In the genomic region with DNA sequence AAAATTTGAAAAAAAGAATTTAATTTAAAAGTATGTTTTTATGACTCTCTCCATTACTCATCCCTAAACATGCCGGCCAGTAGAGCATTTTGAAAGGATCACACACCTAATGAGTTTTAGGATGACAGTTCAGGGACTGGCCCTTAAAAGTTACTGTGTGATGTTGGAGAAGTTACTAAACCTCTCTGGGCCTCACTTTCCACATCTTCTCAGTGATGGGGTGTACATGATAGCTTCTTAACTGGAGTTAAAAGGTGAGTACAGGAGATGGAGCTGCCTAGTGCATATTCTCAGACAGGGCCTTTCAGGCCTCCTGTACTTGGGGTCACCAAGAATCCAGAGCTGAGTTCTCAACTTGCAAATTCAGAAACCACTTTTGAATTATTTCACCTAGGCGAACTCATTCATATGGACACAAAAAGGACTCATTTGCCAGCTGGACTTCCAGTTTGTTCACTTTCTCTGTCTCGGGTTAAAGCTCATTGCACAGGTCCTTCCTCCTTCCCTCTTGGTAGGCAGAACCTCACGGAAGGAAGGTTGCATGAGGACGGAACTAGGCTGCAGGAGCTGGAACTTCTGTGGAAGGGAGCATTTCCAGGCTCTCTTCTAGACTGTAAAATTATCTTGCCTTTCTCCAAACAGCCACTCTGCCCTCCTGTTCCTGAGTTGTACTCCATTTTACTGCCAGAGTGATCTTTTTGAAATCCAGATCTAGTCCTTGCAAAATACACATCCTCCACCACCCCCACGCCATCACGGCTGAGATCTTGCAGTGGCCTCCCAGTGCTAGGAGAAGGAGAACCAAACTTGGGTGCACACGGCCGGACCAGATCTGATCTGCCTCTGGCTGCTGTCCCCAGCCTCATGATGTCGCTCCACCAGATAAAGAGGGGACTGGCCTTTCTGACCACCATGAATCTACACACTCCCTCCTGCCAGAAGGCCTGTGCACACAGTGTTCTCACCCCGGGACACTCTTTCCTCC, we compare ENCODE assay signal across 1 cellular context.
TF ChIP-seq lines count a peak whose summit lies in the region.

No MANE protein-coding gene starts in this region.

TF ChIP-seq in GM12878, 131 proteins besides CTCF, POLR2A, EP300 and RAD21:
- TF ChIP-seq ZNF217 (IDR thresholded peaks at IDR 0.05) = peak; percentile 40; the same call in 1 of the 2 replicates
- no peak for TF ChIP-seq SPI1 (IDR thresholded peaks at IDR 0.05; ENCODE audit: borderline replicate concordance, insufficient read depth, low read depth, low read length)
- peak; percentile 61; the same call in 1 of the 2 replicates for TF ChIP-seq SMARCA5 (IDR thresholded peaks at IDR 0.05)
TF ChIP-seq in GM12878: peak in this region for 2.
